ENCODE assay signal across 8 cellular contexts in the genomic region with DNA sequence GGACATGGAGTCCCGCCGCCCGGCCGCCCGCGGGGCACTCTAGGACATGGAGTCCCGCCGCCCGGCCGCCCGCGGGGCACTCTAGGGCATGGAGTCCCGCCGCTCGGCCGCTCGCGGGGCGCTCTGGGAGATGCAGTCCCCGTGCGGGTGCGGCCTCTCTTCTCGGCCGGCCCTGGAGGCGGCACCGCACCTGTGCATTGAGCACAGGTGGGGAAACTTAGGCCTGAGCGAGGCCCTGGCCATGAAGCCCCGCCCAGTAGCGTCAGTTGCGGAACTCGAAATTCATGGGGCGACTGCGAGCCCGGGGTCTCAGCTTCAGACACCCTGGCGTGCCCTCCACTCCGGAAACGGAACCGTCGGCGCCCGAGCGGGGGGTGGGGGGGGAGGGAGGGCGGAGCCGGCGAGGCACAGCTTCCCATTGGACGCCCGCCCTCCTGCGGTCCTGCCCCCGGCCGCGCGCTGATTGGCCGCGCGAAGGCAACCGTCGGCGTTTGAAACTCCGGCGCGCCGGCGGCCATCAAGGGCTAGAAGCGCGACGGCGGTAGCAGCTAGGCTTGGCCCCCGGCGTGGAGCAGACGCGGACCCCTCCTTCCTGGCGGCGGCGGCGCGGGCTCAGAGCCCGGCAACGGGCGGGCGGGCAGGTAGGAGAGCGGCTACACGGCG. TPM values are rescaled to one million over a fixed set of nuclear protein-coding genes. Genes with fewer than 3 reads are reported as not detected.
DNase-seq lines count a peak whose midpoint lies in the region; ATAC-seq and TF ChIP-seq lines count a peak whose summit lies in the region.

Gene TACC3 (plus strand): TSS at position 519 of the 663 bp plus-strand sequence. CDS start 1,901 bp downstream, outside the sequence.
Gene TMEM129 (minus strand): TSS at position 321 of the 663 bp plus-strand sequence. CDS start 486 bp downstream, outside the sequence.

- H3K36me3 Mint-ChIP-seq in activated B cell treated with CpG ODN at 0.5 μM for 24 hours (ENCODE audit: low read depth): peaks cover 11% of the 10 kb centered on the region

- H3K27me3 Mint-ChIP-seq in activated B cell treated with CpG ODN at 0.5 μM for 24 hours: no peaks in the 10 kb centered on the region

- DNase-seq in AG09319 (ENCODE audit: extremely low read depth, low read depth) (peak; percentile 66), NCI-H345 (lab: John Stamatoyannopoulos, UW) (peak; percentile 95), activated B cell treated with CpG ODN at 0.5 μM for 24 hours (peak; percentile 87), cardiac fibroblast (ENCODE audit: low read depth in 2 of 2) (peak; percentile 91 to 94), iPS-NIHi7 (ENCODE audit: extremely low spot score) (peak; percentile 98), smooth muscle cell of the brain vasculature (ENCODE audit: low read depth, low spot score) (peak; percentile 73)

- H3K4me3 ChIP-seq in cardiac fibroblast (replicated peaks in 1 of 2; ENCODE audit: low read depth in 2 of 2, low read length in 2 of 2): peak within 1 kb of the TSS; percentile 68 to 71

- peaks cover 64% of the 10 kb centered on the region for H3K4me1 Mint-ChIP-seq in activated B cell treated with CpG ODN at 0.5 μM for 24 hours

- peak within 1 kb of the TSS; percentile 92 for H3K27ac Mint-ChIP-seq in activated B cell treated with CpG ODN at 0.5 μM for 24 hours

- ATAC-seq in GM19025 (IDR thresholded peaks at IDR 0.05; ENCODE audit: low read depth, unreplicated experiment) (peak; percentile 78), HG03280 (IDR thresholded peaks at IDR 0.05; ENCODE audit: unreplicated experiment) (peak; percentile 85), activated B cell treated with CpG ODN at 0.5 μM for 24 hours (ENCODE audit: low read depth) (peak; percentile 83)

- CTCF ChIA-PET in activated B cell treated with CpG ODN at 0.5 μM for 24 hours (lab: Charles Lee): interaction anchor here (0.8 to 4.1 kb wide), 3 partner anchors 9 to 29 kb away, joined by 3 to 28 read pairs (median 4); partner anchors contain the start of gene SLBP

- H3K4me3 Mint-ChIP-seq in activated B cell treated with CpG ODN at 0.5 μM for 24 hours: peak within 1 kb of the TSS; percentile 89

- POLR2A ChIA-PET in activated B cell treated with CpG ODN at 0.5 μM for 24 hours (lab: Charles Lee): interaction anchor here (0.6 to 8.1 kb wide), 10 partner anchors 8 to 800 kb away, joined by 3 to 138 read pairs (median 3); partner anchors contain the start of genes LETM1 and SLBP

- TF ChIP-seq CTCF in AG09319 (IDR thresholded peaks at IDR 0.05; ENCODE audit: low read depth, low read length) (no peak), activated B cell treated with CpG ODN at 0.5 μM for 24 hours (IDR thresholded peaks at IDR 0.05) (no peak), cardiac fibroblast (IDR thresholded peaks at IDR 0.05; ENCODE audit: low read depth, low read length) (no peak)

- intact Hi-C loops in activated B cell treated with CpG ODN at 0.5 μM for 24 hours (cut with micrococcal nuclease): loop anchor here (1.0 to 5.0 kb wide), 3 partner anchors 9 to 709 kb away; partner anchors contain the start of genes FGFRL1 and SLBP

- no peaks in the 10 kb centered on the region for H3K9me3 Mint-ChIP-seq in activated B cell treated with CpG ODN at 0.5 μM for 24 hours

RNA-seq across cellular contexts. Expression of gene TACC3, which starts in this region (rescaled TPM):
- 16.1 and 20.5 TPM in 2 replicates for total RNA-seq in activated B cell treated with CpG ODN at 0.5 μM for 24 hours

RNA-seq across cellular contexts. Expression of gene TMEM129, which starts in this region (rescaled TPM):
- total RNA-seq in activated B cell treated with CpG ODN at 0.5 μM for 24 hours: 23.6 and 23.7 TPM in 2 replicates

Comparison
In these comparisons a context has a peak if more than half of its experiments do, and no peak if none do; other contexts are left out.
1. Peak in every context shown above with its lines: DNase-seq, ATAC-seq and H3K4me3 ChIP-seq.